ENCODE assay signal across 1 cellular context in the genomic region with DNA sequence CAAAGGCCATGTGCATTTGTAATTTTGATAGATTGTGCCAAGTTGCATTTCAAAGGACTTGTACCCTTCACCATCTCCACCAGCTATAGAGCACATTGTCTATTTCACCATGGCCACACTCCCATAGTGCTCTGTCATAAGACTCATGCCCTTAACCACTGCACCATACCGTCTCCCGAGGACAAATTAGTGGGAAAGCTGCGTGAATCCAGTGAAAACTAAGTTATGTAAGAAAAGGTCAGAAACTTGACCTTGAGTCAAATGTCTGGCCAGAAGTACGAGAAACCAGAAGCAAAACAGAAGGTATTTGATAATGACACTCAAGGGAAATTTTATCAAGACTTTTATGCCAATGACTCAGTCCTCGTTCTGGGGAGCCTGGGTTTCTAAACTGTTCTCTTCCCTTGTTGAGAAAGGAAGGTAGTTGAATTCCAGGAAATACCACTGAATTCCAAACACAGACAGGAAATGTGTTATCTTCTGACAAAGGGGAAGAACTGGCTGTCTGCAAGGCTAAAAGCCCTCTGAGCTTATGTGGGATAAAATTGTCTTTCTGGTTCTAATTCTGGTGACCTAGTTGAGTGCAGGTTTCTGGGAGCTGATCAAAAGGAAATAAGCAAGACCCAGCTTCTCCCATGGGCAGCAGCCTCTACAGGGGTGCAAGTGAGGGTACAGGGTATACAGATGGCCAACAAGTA.
A peak's percentile ranks its signal among the peaks of the same experiment; 100 is the strongest.
TF ChIP-seq lines count a peak whose summit lies in the region.

No MANE protein-coding gene starts in this region.

TF ChIP-seq in K562, 482 proteins besides CTCF, POLR2A, EP300 and RAD21 (continued from another document and continues in another):
- TF ChIP-seq, protein P1, sequence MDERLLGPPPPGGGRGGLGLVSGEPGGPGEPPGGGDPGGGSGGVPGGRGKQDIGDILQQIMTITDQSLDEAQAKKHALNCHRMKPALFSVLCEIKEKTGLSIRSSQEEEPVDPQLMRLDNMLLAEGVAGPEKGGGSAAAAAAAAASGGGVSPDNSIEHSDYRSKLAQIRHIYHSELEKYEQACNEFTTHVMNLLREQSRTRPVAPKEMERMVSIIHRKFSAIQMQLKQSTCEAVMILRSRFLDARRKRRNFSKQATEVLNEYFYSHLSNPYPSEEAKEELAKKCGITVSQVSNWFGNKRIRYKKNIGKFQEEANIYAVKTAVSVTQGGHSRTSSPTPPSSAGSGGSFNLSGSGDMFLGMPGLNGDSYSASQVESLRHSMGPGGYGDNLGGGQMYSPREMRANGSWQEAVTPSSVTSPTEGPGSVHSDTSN (CRISPR knock-in tag; IDR thresholded peaks at IDR 0.05; ENCODE audit: low read depth), result no peak
- TF ChIP-seq, protein P1 (tag; conservative IDR thresholded peaks at IDR 0.05; ENCODE audit: low read depth), result no peak
- TF ChIP-seq SP2 (IDR thresholded peaks at IDR 0.05; ENCODE audit: extremely low read depth, low read depth, low read length, poor library complexity, severe bottlenecking), result no peak
- TF ChIP-seq, protein P2, sequence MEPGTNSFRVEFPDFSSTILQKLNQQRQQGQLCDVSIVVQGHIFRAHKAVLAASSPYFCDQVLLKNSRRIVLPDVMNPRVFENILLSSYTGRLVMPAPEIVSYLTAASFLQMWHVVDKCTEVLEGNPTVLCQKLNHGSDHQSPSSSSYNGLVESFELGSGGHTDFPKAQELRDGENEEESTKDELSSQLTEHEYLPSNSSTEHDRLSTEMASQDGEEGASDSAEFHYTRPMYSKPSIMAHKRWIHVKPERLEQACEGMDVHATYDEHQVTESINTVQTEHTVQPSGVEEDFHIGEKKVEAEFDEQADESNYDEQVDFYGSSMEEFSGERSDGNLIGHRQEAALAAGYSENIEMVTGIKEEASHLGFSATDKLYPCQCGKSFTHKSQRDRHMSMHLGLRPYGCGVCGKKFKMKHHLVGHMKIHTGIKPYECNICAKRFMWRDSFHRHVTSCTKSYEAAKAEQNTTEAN (CRISPR knock-in tag; IDR thresholded peaks at IDR 0.05), result no peak
- no peak for TF ChIP-seq FUS (optimal IDR thresholded peaks at IDR 0.05; ENCODE audit: low read depth, low read length)
- no peak for TF ChIP-seq KDM2B (CRISPR knock-in tag; IDR thresholded peaks at IDR 0.05)
- TF ChIP-seq FOXJ2 (tag; IDR thresholded peaks at IDR 0.05), result peak; percentile 42; the same call in 1 of the 2 replicates
- TF ChIP-seq, protein P3, sequence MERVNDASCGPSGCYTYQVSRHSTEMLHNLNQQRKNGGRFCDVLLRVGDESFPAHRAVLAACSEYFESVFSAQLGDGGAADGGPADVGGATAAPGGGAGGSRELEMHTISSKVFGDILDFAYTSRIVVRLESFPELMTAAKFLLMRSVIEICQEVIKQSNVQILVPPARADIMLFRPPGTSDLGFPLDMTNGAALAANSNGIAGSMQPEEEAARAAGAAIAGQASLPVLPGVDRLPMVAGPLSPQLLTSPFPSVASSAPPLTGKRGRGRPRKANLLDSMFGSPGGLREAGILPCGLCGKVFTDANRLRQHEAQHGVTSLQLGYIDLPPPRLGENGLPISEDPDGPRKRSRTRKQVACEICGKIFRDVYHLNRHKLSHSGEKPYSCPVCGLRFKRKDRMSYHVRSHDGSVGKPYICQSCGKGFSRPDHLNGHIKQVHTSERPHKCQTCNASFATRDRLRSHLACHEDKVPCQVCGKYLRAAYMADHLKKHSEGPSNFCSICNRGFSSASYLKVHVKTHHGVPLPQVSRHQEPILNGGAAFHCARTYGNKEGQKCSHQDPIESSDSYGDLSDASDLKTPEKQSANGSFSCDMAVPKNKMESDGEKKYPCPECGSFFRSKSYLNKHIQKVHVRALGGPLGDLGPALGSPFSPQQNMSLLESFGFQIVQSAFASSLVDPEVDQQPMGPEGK (CRISPR knock-in tag; IDR thresholded peaks at IDR 0.05; ENCODE audit: borderline replicate concordance), result no peak
- peak; percentile 55 for TF ChIP-seq CCNT2 (IDR thresholded peaks at IDR 0.05; ENCODE audit: borderline replicate concordance, extremely low read depth, insufficient read length, low read depth, low read length)
- no peak for TF ChIP-seq ZNF253 (CRISPR knock-in tag; conservative IDR thresholded peaks at IDR 0.05)
- TF ChIP-seq, protein P4, sequence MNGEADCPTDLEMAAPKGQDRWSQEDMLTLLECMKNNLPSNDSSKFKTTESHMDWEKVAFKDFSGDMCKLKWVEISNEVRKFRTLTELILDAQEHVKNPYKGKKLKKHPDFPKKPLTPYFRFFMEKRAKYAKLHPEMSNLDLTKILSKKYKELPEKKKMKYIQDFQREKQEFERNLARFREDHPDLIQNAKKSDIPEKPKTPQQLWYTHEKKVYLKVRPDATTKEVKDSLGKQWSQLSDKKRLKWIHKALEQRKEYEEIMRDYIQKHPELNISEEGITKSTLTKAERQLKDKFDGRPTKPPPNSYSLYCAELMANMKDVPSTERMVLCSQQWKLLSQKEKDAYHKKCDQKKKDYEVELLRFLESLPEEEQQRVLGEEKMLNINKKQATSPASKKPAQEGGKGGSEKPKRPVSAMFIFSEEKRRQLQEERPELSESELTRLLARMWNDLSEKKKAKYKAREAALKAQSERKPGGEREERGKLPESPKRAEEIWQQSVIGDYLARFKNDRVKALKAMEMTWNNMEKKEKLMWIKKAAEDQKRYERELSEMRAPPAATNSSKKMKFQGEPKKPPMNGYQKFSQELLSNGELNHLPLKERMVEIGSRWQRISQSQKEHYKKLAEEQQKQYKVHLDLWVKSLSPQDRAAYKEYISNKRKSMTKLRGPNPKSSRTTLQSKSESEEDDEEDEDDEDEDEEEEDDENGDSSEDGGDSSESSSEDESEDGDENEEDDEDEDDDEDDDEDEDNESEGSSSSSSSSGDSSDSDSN (IDR thresholded peaks at IDR 0.05; ENCODE audit: borderline replicate concordance in 1 of 2, low read depth in 2 of 2, low read length in 2 of 2), result no peak
- TF ChIP-seq, protein P5, sequence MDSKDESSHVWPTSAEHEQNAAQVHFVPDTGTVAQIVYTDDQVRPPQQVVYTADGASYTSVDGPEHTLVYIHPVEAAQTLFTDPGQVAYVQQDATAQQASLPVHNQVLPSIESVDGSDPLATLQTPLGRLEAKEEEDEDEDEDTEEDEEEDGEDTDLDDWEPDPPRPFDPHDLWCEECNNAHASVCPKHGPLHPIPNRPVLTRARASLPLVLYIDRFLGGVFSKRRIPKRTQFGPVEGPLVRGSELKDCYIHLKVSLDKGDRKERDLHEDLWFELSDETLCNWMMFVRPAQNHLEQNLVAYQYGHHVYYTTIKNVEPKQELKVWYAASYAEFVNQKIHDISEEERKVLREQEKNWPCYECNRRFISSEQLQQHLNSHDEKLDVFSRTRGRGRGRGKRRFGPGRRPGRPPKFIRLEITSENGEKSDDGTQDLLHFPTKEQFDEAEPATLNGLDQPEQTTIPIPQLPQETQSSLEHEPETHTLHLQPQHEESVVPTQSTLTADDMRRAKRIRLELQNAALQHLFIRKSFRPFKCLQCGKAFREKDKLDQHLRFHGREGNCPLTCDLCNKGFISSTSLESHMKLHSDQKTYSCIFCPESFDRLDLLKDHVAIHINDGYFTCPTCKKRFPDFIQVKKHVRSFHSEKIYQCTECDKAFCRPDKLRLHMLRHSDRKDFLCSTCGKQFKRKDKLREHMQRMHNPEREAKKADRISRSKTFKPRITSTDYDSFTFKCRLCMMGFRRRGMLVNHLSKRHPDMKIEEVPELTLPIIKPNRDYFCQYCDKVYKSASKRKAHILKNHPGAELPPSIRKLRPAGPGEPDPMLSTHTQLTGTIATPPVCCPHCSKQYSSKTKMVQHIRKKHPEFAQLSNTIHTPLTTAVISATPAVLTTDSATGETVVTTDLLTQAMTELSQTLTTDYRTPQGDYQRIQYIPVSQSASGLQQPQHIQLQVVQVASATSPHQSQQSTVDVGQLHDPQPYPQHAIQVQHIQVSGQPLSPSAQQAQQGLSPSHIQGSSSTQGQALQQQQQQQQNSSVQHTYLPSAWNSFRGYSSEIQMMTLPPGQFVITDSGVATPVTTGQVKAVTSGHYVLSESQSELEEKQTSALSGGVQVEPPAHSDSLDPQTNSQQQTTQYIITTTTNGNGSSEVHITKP (IDR thresholded peaks at IDR 0.05; ENCODE audit: partially characterized antibody), result no peak
- TF ChIP-seq, protein P6, sequence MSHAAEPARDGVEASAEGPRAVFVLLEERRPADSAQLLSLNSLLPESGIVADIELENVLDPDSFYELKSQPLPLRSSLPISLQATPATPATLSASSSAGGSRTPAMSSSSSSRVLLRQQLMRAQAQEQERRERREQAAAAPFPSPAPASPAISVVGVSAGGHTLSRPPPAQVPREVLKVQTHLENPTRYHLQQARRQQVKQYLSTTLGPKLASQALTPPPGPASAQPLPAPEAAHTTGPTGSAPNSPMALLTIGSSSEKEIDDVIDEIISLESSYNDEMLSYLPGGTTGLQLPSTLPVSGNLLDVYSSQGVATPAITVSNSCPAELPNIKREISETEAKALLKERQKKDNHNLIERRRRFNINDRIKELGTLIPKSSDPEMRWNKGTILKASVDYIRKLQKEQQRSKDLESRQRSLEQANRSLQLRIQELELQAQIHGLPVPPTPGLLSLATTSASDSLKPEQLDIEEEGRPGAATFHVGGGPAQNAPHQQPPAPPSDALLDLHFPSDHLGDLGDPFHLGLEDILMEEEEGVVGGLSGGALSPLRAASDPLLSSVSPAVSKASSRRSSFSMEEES (CRISPR knock-in tag; IDR thresholded peaks at IDR 0.05), result no peak
- TF ChIP-seq, protein P7, sequence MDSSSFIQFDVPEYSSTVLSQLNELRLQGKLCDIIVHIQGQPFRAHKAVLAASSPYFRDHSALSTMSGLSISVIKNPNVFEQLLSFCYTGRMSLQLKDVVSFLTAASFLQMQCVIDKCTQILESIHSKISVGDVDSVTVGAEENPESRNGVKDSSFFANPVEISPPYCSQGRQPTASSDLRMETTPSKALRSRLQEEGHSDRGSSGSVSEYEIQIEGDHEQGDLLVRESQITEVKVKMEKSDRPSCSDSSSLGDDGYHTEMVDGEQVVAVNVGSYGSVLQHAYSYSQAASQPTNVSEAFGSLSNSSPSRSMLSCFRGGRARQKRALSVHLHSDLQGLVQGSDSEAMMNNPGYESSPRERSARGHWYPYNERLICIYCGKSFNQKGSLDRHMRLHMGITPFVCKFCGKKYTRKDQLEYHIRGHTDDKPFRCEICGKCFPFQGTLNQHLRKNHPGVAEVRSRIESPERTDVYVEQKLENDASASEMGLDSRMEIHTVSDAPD (CRISPR knock-in tag; IDR thresholded peaks at IDR 0.05), result no peak
- no peak for TF ChIP-seq TGIF2 (CRISPR knock-in tag; IDR thresholded peaks at IDR 0.05)
- peak in 1 of 2 experiments; percentile 61; a peak in 3 of 4 replicates for TF ChIP-seq TRIM24 (IDR thresholded peaks at IDR 0.05)
- TF ChIP-seq, protein P8, sequence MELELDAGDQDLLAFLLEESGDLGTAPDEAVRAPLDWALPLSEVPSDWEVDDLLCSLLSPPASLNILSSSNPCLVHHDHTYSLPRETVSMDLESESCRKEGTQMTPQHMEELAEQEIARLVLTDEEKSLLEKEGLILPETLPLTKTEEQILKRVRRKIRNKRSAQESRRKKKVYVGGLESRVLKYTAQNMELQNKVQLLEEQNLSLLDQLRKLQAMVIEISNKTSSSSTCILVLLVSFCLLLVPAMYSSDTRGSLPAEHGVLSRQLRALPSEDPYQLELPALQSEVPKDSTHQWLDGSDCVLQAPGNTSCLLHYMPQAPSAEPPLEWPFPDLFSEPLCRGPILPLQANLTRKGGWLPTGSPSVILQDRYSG (tag; conservative IDR thresholded peaks at IDR 0.05; ENCODE audit: low read depth), result no peak
- TF ChIP-seq ZNF24 (IDR thresholded peaks at IDR 0.05), result peak; percentile 17; the same call in 1 of the 2 replicates
- peak; percentile 76 for TF ChIP-seq RBBP5 (IDR thresholded peaks at IDR 0.05; ENCODE audit: borderline replicate concordance, insufficient read depth, low read length, poor library complexity, severe bottlenecking)
- no peak for TF ChIP-seq PCBP1 (IDR thresholded peaks at IDR 0.05; ENCODE audit: low read depth, low read length, poor library complexity, severe bottlenecking)
- TF ChIP-seq, protein P9, sequence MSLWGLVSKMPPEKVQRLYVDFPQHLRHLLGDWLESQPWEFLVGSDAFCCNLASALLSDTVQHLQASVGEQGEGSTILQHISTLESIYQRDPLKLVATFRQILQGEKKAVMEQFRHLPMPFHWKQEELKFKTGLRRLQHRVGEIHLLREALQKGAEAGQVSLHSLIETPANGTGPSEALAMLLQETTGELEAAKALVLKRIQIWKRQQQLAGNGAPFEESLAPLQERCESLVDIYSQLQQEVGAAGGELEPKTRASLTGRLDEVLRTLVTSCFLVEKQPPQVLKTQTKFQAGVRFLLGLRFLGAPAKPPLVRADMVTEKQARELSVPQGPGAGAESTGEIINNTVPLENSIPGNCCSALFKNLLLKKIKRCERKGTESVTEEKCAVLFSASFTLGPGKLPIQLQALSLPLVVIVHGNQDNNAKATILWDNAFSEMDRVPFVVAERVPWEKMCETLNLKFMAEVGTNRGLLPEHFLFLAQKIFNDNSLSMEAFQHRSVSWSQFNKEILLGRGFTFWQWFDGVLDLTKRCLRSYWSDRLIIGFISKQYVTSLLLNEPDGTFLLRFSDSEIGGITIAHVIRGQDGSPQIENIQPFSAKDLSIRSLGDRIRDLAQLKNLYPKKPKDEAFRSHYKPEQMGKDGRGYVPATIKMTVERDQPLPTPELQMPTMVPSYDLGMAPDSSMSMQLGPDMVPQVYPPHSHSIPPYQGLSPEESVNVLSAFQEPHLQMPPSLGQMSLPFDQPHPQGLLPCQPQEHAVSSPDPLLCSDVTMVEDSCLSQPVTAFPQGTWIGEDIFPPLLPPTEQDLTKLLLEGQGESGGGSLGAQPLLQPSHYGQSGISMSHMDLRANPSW (CRISPR knock-in tag; IDR thresholded peaks at IDR 0.05), result no peak
- TF ChIP-seq ZNF12 (CRISPR knock-in tag; IDR thresholded peaks at IDR 0.05), result no peak
- TF ChIP-seq ELF1 (tag; IDR thresholded peaks at IDR 0.05), result peak; percentile 62
- TF ChIP-seq, protein P10, sequence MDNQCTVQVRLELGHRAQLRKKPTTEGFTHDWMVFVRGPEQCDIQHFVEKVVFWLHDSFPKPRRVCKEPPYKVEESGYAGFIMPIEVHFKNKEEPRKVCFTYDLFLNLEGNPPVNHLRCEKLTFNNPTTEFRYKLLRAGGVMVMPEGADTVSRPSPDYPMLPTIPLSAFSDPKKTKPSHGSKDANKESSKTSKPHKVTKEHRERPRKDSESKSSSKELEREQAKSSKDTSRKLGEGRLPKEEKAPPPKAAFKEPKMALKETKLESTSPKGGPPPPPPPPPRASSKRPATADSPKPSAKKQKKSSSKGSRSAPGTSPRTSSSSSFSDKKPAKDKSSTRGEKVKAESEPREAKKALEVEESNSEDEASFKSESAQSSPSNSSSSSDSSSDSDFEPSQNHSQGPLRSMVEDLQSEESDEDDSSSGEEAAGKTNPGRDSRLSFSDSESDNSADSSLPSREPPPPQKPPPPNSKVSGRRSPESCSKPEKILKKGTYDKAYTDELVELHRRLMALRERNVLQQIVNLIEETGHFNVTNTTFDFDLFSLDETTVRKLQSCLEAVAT (IDR thresholded peaks at IDR 0.05), result peak in 1 of 2 experiments; percentile 71; a peak in 1 of 4 replicates
